In genomic region chr6:104957301-104958177, GRCh38 we compare ENCODE assay signal across 13 cellular contexts. TPM values are rescaled to one million over a fixed set of nuclear protein-coding genes. Genes with fewer than 3 reads are reported as not detected.
DNase-seq lines count a peak whose midpoint lies in the region; ATAC-seq and TF ChIP-seq lines count a peak whose summit lies in the region.
"Had no signal": no experiment of that assay in that cellular context is flagged by ENCODE, and none has a peak within 500 bp of the region (broad histone marks: within the 10 kb centered on the region; RNA-seq: fewer than 3 reads in every experiment).

No MANE protein-coding gene starts in this region.

- ATAC-seq in WTC11 (peak; percentile 50), HG02623 (IDR thresholded peaks at IDR 0.05; ENCODE audit: unreplicated experiment) (no peak), HG02763 (IDR thresholded peaks at IDR 0.05; ENCODE audit: unreplicated experiment) (no peak)

- in situ Hi-C loops in KBM-7 (cut with MboI; ENCODE audit: low pct_unique_long_range_greater_than_20kb, low sequenced_read_pairs), result no loop called here

- H3K4me1 Mint-ChIP-seq in WTC11, result peaks cover 28% of the 10 kb centered on the region

- no peak for TF ChIP-seq CTCF in WTC11 (IDR thresholded peaks at IDR 0.05)

- peak overlapping the region; percentile 93 for H3K4me3 Mint-ChIP-seq in WTC11

- CTCF ChIA-PET in WTC11 (lab: Charles Lee), result interaction anchor here (0.6 to 1.2 kb wide), 3 partner anchors 11 to 32 kb away, joined by 3 to 4 read pairs (median 3); no protein-coding TSS in a partner anchor

- H3K27ac Mint-ChIP-seq in WTC11, result peak overlapping the region; percentile 100

- H3K4me3 ChIP-seq in iPS-18c (ENCODE audit: insufficient read depth, low read depth, low read length), result peak overlapping the region; percentile 65
- H3K4me3 ChIP-seq: vagina had no signal

- peaks cover 8% of the 10 kb centered on the region; the same call in 1 of the 2 replicates for H3K36me3 Mint-ChIP-seq in WTC11

- H3K27me3 Mint-ChIP-seq in WTC11 (ENCODE audit: low read depth), result no peaks in the 10 kb centered on the region

- DNase-seq in D341Med (ENCODE audit: low spot score) (peak; percentile 27), KBM-7 (peak; percentile 90), WTC11 (ENCODE audit: low spot score) (peak; percentile 66), globus pallidus (ENCODE audit: low spot score) (no peak), NCI-H1694 treated with DMSO at 0.1 percent for 48 hours (lab: John Stamatoyannopoulos, UW) (no peak)
- DNase-seq: dorsolateral prefrontal cortex, HCEC 1CT had no signal

- H3K9me3 ChIP-seq in iPS-18c (ENCODE audit: control insufficient read depth, insufficient read depth, low read length), result no peaks in the 10 kb centered on the region
- H3K9me3 ChIP-seq: vagina had no signal

- H3K9me3 Mint-ChIP-seq in WTC11, result no peaks in the 10 kb centered on the region

- POLR2A ChIA-PET in WTC11 (lab: Charles Lee), result interaction anchor here (0.6 to 2.2 kb wide), 7 partner anchors 11 to 101 kb away, joined by 3 to 9 read pairs (median 8); partner anchors contain the start of gene HACE1

TF ChIP-seq in WTC11, 78 proteins besides CTCF, POLR2A, EP300 and RAD21:
- TF ChIP-seq CREM (CRISPR knock-in tag; IDR thresholded peaks at IDR 0.05) (peak; percentile 54; the same call in 1 of the 2 replicates), ZNF423 (CRISPR knock-in tag; IDR thresholded peaks at IDR 0.05) (no peak), SMAD3 (CRISPR knock-in tag; IDR thresholded peaks at IDR 0.05; ENCODE audit: borderline replicate concordance) (0 out of 2 replicates have a peak, but pooled peaks have one; percentile 41), ZNF671 (CRISPR knock-in tag; IDR thresholded peaks at IDR 0.05) (no peak), ZMAT4 (CRISPR knock-in tag; IDR thresholded peaks at IDR 0.05) (peak; percentile 46; the same call in 1 of the 2 replicates), ZNF281 (CRISPR knock-in tag; IDR thresholded peaks at IDR 0.05) (peak; percentile 85), SP1 (CRISPR knock-in tag; conservative IDR thresholded peaks at IDR 0.05) (peak; percentile 65), FOXK1 (CRISPR knock-in tag; IDR thresholded peaks at IDR 0.05) (0 out of 2 replicates have a peak, but pooled peaks have one; percentile 24), ETV6 (CRISPR knock-in tag; IDR thresholded peaks at IDR 0.05) (0 out of 2 replicates have a peak, but pooled peaks have one; percentile 56)
- TF ChIP-seq, protein P1, sequence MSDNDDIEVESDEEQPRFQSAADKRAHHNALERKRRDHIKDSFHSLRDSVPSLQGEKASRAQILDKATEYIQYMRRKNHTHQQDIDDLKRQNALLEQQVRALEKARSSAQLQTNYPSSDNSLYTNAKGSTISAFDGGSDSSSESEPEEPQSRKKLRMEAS (CRISPR knock-in tag; IDR thresholded peaks at IDR 0.05), result no peak
TF ChIP-seq in WTC11: peak in this region for 7.

RNA-seq across cellular contexts. Expression of gene LIN28B, which starts 0.6 kb away (rescaled TPM):
- 73.4 to 82.0 TPM (median 81.9 TPM) in 3 replicates for total RNA-seq in WTC11 (2021)
- total RNA-seq: osteoblast; T-helper 1 cell treated with Interleukin-12 subunit alpha and Interleukin-12 subunit beta and Interleukin-4 antibody, amounts not matched to agents 30 ng/mL and 1 ng/mL, for 36 hours; vagina had no signal

Comparison
In these comparisons a context has a peak if more than half of its experiments do, and no peak if none do; other contexts are left out.
1. DNase-seq: peak in D341Med (single experiment), KBM-7 (single experiment) and WTC11 (single experiment); none in globus pallidus (single experiment) and NCI-H1694 treated with DMSO at 0.1 percent for 48 hours (single experiment).